Comparison of ENCODE assay signal across 15 cellular contexts in genomic region chr12:10191865-10192264, GRCh38. TPM values are rescaled to one million over a fixed set of nuclear protein-coding genes. Genes with fewer than 3 reads are reported as not detected.
A peak's percentile ranks its signal among the peaks of the same experiment; 100 is the strongest.
DNase-seq lines count a peak whose midpoint lies in the region; ATAC-seq and TF ChIP-seq lines count a peak whose summit lies in the region.
"Had no signal": no experiment of that assay in that cellular context is flagged by ENCODE, and none has a peak within 500 bp of the region (broad histone marks: within the 10 kb centered on the region; RNA-seq: fewer than 3 reads in every experiment).

No MANE protein-coding gene starts in this region.

- no peaks in the 10 kb centered on the region for H3K36me3 Mint-ChIP-seq in activated T-helper 1 cell treated with anti-CD3 and anti-CD28 coated beads, Interleukin-12 subunit alpha, Interleukin-12 subunit beta, Interleukin-2, Interleukin-4 antibody, amounts not matched to agents 30 ng/mL and 10 ng/mL and 1 ng/mL, durations not matched to agents 14 hours and 24 hours and 36 hours (ENCODE audit: low read depth)
- H3K36me3 Mint-ChIP-seq: CD4-positive, CD25-positive, alpha-beta regulatory T cell; natural killer cell had no signal

- H3K79me2 ChIP-seq in trophoblast cell (ENCODE audit: control insufficient read depth, insufficient read depth, low read length, poor library complexity), result no peaks in the 10 kb centered on the region

- no peak overlapping the region for H3K14ac ChIP-seq in trophoblast cell (ENCODE audit: low read length)

- H3K9me3 ChIP-seq in RWPE2 (ENCODE audit: severe bottlenecking), result no peaks in the 10 kb centered on the region
- H3K9me3 ChIP-seq in trophoblast cell (ENCODE audit: insufficient read depth, low read depth, low read length), result no peaks in the 10 kb centered on the region

- H2AFZ ChIP-seq in trophoblast cell (ENCODE audit: insufficient read depth, low read length, poor library complexity), result no peak overlapping the region

- H2BK12ac ChIP-seq in trophoblast cell (ENCODE audit: low read length), result no peak overlapping the region

- peak; percentile 15 for DNase-seq in G401 (ENCODE audit: low spot score)
- DNase-seq in RWPE2 (ENCODE audit: low spot score), result no peak
- DNase-seq in trophoblast cell, result peak; percentile 89 to 97
- no peak for DNase-seq in ureter (ENCODE audit: low spot score)
- DNase-seq in activated T-helper 1 cell treated with anti-CD3 and anti-CD28 coated beads, Interleukin-12 subunit alpha, Interleukin-12 subunit beta, Interleukin-2, Interleukin-4 antibody, amounts not matched to agents 30 ng/mL and 10 ng/mL and 1 ng/mL, durations not matched to agents 14 hours and 24 hours and 36 hours (ENCODE audit: low spot score), result no peak
- DNase-seq in putamen (ENCODE audit: low spot score), result no peak
- DNase-seq: activated naive CD4-positive, alpha-beta T cell treated with anti-CD3 and anti-CD28 coated beads for 36 hours; CD4-positive, CD25-positive, alpha-beta regulatory T cell; left colon; natural killer cell had no signal

- no peak overlapping the region for H3K18ac ChIP-seq in trophoblast cell (ENCODE audit: low read length)

- H4K12ac ChIP-seq in trophoblast cell (ENCODE audit: low read depth, low read length), result no peak overlapping the region

- H3K4me3 Mint-ChIP-seq in activated T-helper 1 cell treated with anti-CD3 and anti-CD28 coated beads, Interleukin-12 subunit alpha, Interleukin-12 subunit beta, Interleukin-2, Interleukin-4 antibody, amounts not matched to agents 30 ng/mL and 10 ng/mL and 1 ng/mL, durations not matched to agents 14 hours and 24 hours and 36 hours, result no peak overlapping the region
- H3K4me3 Mint-ChIP-seq: activated naive CD4-positive, alpha-beta T cell treated with anti-CD3 and anti-CD28 coated beads for 36 hours; CD4-positive, CD25-positive, alpha-beta regulatory T cell; natural killer cell had no signal

- no peaks in the 10 kb centered on the region for H3K27me3 ChIP-seq in RWPE2 (ENCODE audit: insufficient read depth, poor library complexity, severe bottlenecking)
- no peaks in the 10 kb centered on the region for H3K27me3 ChIP-seq in trophoblast cell (ENCODE audit: insufficient read depth, low read length)

- peaks cover 32% of the 10 kb centered on the region for H3K27me3 Mint-ChIP-seq in activated T-helper 1 cell treated with anti-CD3 and anti-CD28 coated beads, Interleukin-12 subunit alpha, Interleukin-12 subunit beta, Interleukin-2, Interleukin-4 antibody, amounts not matched to agents 30 ng/mL and 10 ng/mL and 1 ng/mL, durations not matched to agents 14 hours and 24 hours and 36 hours (ENCODE audit: insufficient read depth)

- H2AK5ac ChIP-seq in trophoblast cell (ENCODE audit: low read length), result no peak overlapping the region

- ATAC-seq in RWPE2 (ENCODE audit: low read depth) (peak; percentile 56; the same call in 2 of the 3 replicates), esophagus mucosa (peak; percentile 62), GM18861 (IDR thresholded peaks at IDR 0.05; ENCODE audit: unreplicated experiment) (no peak)
- ATAC-seq: left colon, natural killer cell had no signal

- no peak overlapping the region for H3K4me2 ChIP-seq in trophoblast cell (ENCODE audit: low read length)

- H3K4me3 ChIP-seq in RWPE2 (ENCODE audit: severe bottlenecking) (no peak overlapping the region), trophoblast cell (ENCODE audit: low read depth, low read length) (no peak overlapping the region)

- H3K79me1 ChIP-seq in trophoblast cell (ENCODE audit: low read length), result peaks cover 2% of the 10 kb centered on the region

- no peak overlapping the region for H4K91ac ChIP-seq in trophoblast cell (ENCODE audit: low read depth, low read length)

- TF ChIP-seq CTCF in RWPE2 (IDR thresholded peaks at IDR 0.05; ENCODE audit: poor library complexity, severe bottlenecking), result no peak

- in situ Hi-C loops in G401 (cut with HindIII; ENCODE audit: low sequenced_read_pairs), result no loop called here

- H3K27ac Mint-ChIP-seq in activated T-helper 1 cell treated with anti-CD3 and anti-CD28 coated beads, Interleukin-12 subunit alpha, Interleukin-12 subunit beta, Interleukin-2, Interleukin-4 antibody, amounts not matched to agents 30 ng/mL and 10 ng/mL and 1 ng/mL, durations not matched to agents 14 hours and 24 hours and 36 hours, result no peak overlapping the region
- H3K27ac Mint-ChIP-seq: activated naive CD4-positive, alpha-beta T cell treated with anti-CD3 and anti-CD28 coated beads for 36 hours; CD4-positive, CD25-positive, alpha-beta regulatory T cell; natural killer cell had no signal

- intact Hi-C loops in activated T-helper 1 cell treated with anti-CD3 and anti-CD28 coated beads, Interleukin-12 subunit alpha, Interleukin-12 subunit beta, Interleukin-2, Interleukin-4 antibody, amounts not matched to agents 30 ng/mL and 10 ng/mL and 1 ng/mL, durations not matched to agents 14 hours and 24 hours and 36 hours (cut with micrococcal nuclease), result no loop called here

- H3K23ac ChIP-seq in trophoblast cell (ENCODE audit: low read length), result no peak overlapping the region

- no peak overlapping the region for H2BK120ac ChIP-seq in trophoblast cell (ENCODE audit: insufficient read depth, low read length, poor library complexity)

- H3K4me1 ChIP-seq in RWPE2 (ENCODE audit: insufficient read depth, poor library complexity, severe bottlenecking) (peaks cover 4% of the 10 kb centered on the region), trophoblast cell (ENCODE audit: control insufficient read depth in 1 of 2, insufficient read depth in 2 of 2, low read length in 2 of 2) (peaks cover 3% of the 10 kb centered on the region in 2 experiments)

- H3K4ac ChIP-seq in trophoblast cell (ENCODE audit: low read depth, low read length), result no peak overlapping the region

- H3K27ac ChIP-seq in RWPE2 (ENCODE audit: poor library complexity, severe bottlenecking), result no peak overlapping the region
- H3K27ac ChIP-seq in trophoblast cell (ENCODE audit: low read depth, low read length), result no peak overlapping the region
- H3K27ac ChIP-seq: RWPE1 had no signal

- H3K4me1 Mint-ChIP-seq in activated T-helper 1 cell treated with anti-CD3 and anti-CD28 coated beads, Interleukin-12 subunit alpha, Interleukin-12 subunit beta, Interleukin-2, Interleukin-4 antibody, amounts not matched to agents 30 ng/mL and 10 ng/mL and 1 ng/mL, durations not matched to agents 14 hours and 24 hours and 36 hours (ENCODE audit: low read depth), result peaks cover 6% of the 10 kb centered on the region

- no peak overlapping the region for H3K9ac ChIP-seq in trophoblast cell (ENCODE audit: low read length)

- WGBS in trophoblast cell (ENCODE audit: extremely low coverage, insufficient coverage, insufficient read length), result no CpG with 5 or more reads among the region's 2 CpGs

- no peaks in the 10 kb centered on the region for H3K9me3 Mint-ChIP-seq in activated T-helper 1 cell treated with anti-CD3 and anti-CD28 coated beads, Interleukin-12 subunit alpha, Interleukin-12 subunit beta, Interleukin-2, Interleukin-4 antibody, amounts not matched to agents 30 ng/mL and 10 ng/mL and 1 ng/mL, durations not matched to agents 14 hours and 24 hours and 36 hours
- H3K9me3 Mint-ChIP-seq: activated naive CD4-positive, alpha-beta T cell treated with anti-CD3 and anti-CD28 coated beads for 36 hours; CD4-positive, CD25-positive, alpha-beta regulatory T cell; natural killer cell had no signal

- H4K8ac ChIP-seq in trophoblast cell (ENCODE audit: low read depth, low read length), result no peak overlapping the region

- H3K36me3 ChIP-seq in RWPE2 (ENCODE audit: low read depth) (no peaks in the 10 kb centered on the region), trophoblast cell (ENCODE audit: control insufficient read depth in 1 of 2, insufficient read depth in 2 of 2, low read length in 2 of 2) (no peaks in the 10 kb centered on the region)

- no peak overlapping the region for H2BK5ac ChIP-seq in trophoblast cell (ENCODE audit: low read depth, low read length, poor library complexity)

RNA-seq across cellular contexts. Expression of gene TMEM52B, which starts 13.0 kb away (rescaled TPM):
- 0.68 TPM in 1 of 2 replicates, not detected in the other for total RNA-seq in G401 (2014; rRNA removed; shearing (Covaris generic))
- total RNA-seq in esophagus mucosa, result not detected
- 2.4 and 2.7 TPM in 2 replicates for polyA plus RNA-seq in trophoblast cell (2013)
- total RNA-seq in ureter, result 0.18 TPM
- not detected in 2 replicates for total RNA-seq in activated T-helper 1 cell treated with anti-CD3 and anti-CD28 coated beads, Interleukin-12 subunit alpha, Interleukin-12 subunit beta, Interleukin-2, Interleukin-4 antibody, amounts not matched to agents 30 ng/mL and 10 ng/mL and 1 ng/mL, durations not matched to agents 14 hours and 24 hours and 36 hours
- total RNA-seq: activated CD8-positive, alpha-beta memory T cell treated with anti-CD3 and anti-CD28 coated beads for 36 hours; activated naive CD4-positive, alpha-beta T cell treated with anti-CD3 and anti-CD28 coated beads for 36 hours; CD4-positive, CD25-positive, alpha-beta regulatory T cell; left colon; NCI-H460 had no signal
- polyA plus RNA-seq: CD4-positive, CD25-positive, alpha-beta regulatory T cell had no signal

RNA-seq across cellular contexts. Expression of gene OLR1, which starts 19.9 kb away (rescaled TPM):
- 0.37 and 4.3 TPM in 2 replicates for total RNA-seq in G401 (2014; rRNA removed; shearing (Covaris generic))
- 0.24 TPM for total RNA-seq in esophagus mucosa
- polyA plus RNA-seq in trophoblast cell (2013), result 13.8 and 15.0 TPM in 2 replicates
- 3.4 TPM for total RNA-seq in ureter
- not detected in 2 replicates for total RNA-seq in activated T-helper 1 cell treated with anti-CD3 and anti-CD28 coated beads, Interleukin-12 subunit alpha, Interleukin-12 subunit beta, Interleukin-2, Interleukin-4 antibody, amounts not matched to agents 30 ng/mL and 10 ng/mL and 1 ng/mL, durations not matched to agents 14 hours and 24 hours and 36 hours
- total RNA-seq: activated CD8-positive, alpha-beta memory T cell treated with anti-CD3 and anti-CD28 coated beads for 36 hours; activated naive CD4-positive, alpha-beta T cell treated with anti-CD3 and anti-CD28 coated beads for 36 hours; CD4-positive, CD25-positive, alpha-beta regulatory T cell; left colon; NCI-H460 had no signal
- polyA plus RNA-seq: CD4-positive, CD25-positive, alpha-beta regulatory T cell had no signal

RNA-seq across cellular contexts. Expression of gene GABARAPL1, which starts 20.8 kb away (rescaled TPM):
- total RNA-seq in G401 (2014; rRNA removed; shearing (Covaris generic)), result 37.6 and 88.9 TPM in 2 replicates
- 8.1 TPM for total RNA-seq in esophagus mucosa
- polyA plus RNA-seq in trophoblast cell (2013), result 84.3 and 86.6 TPM in 2 replicates
- 58.3 TPM for total RNA-seq in ureter
- 5.0 and 6.6 TPM in 2 replicates for total RNA-seq in activated T-helper 1 cell treated with anti-CD3 and anti-CD28 coated beads, Interleukin-12 subunit alpha, Interleukin-12 subunit beta, Interleukin-2, Interleukin-4 antibody, amounts not matched to agents 30 ng/mL and 10 ng/mL and 1 ng/mL, durations not matched to agents 14 hours and 24 hours and 36 hours

Comparison
In these comparisons a context has a peak if more than half of its experiments do, and no peak if none do; other contexts are left out.
1. DNase-seq: peak in G401 (single experiment) and trophoblast cell (2 of 2); none in RWPE2 (single experiment), ureter (single experiment), activated T-helper 1 cell treated with anti-CD3 and anti-CD28 coated beads, Interleukin-12 subunit alpha, Interleukin-12 subunit beta, Interleukin-2, Interleukin-4 antibody, amounts not matched to agents 30 ng/mL and 10 ng/mL and 1 ng/mL, durations not matched to agents 14 hours and 24 hours and 36 hours (single experiment) and putamen (single experiment).